1 cellular context compared by ENCODE assay signal in the genomic region with DNA sequence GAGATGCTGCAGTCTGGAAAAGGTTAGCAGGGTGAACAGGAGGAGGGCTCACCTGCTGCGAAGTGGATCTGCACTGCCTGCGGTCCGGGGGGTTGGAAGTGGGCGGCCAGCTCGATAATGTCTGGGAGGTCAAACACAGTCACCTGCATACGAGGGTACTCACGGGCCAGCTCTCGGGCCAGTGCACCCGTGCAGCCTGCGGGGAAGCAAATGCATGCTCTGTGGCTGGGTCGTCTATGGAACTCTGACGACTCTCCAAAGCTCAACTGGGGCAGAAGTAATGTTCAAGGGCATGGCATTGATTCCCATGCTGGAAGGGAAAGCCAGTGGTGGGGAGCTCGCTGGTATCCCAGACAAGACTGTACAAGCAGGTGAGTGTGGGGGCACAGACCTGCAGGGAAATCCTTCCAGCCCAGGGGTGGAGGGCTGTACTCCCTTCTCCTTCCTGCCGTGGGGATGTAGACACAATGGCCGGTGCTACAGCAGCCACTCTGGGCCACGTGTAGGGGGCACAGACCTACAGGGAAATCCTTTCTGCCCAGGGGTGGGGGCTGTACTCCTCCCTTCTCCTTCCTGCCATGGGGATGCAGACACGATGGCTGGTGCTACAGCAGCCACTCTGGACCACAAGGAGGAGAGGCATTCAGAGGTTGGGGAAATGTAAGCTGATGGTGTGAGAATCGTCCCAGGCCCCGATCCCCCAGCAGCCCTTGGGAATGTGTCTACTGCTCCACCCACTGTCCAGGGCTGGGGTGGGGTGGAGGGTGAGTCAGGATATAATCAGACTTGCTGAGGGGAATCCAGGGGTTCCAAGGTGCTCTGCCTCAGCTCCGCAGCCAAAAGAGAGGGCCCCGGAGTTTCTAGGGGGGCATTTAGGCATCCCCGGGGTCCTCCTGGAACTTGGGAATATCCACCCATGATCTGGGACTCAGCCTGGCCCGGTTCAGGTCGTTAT.
TF ChIP-seq lines count a peak whose summit lies in the region.

No MANE protein-coding gene starts in this region.

TF ChIP-seq in GM12878, 131 proteins besides CTCF, POLR2A, EP300 and RAD21:
- TF ChIP-seq CBX5 (IDR thresholded peaks at IDR 0.05; ENCODE audit: low read depth) (peak; percentile 58; the same call in 1 of the 2 replicates), ZNF217 (IDR thresholded peaks at IDR 0.05) (peak; percentile 56; the same call in 1 of the 2 replicates), SMARCA5 (IDR thresholded peaks at IDR 0.05) (peak; percentile 87), FOXM1 (IDR thresholded peaks at IDR 0.05; ENCODE audit: low read depth, low read length) (no peak), ZNF622 (IDR thresholded peaks at IDR 0.05) (no peak), ZBED1 (IDR thresholded peaks at IDR 0.05; ENCODE audit: borderline replicate concordance) (0 out of 2 replicates have a peak, but pooled peaks have one; percentile 32)
